In the genomic region with DNA sequence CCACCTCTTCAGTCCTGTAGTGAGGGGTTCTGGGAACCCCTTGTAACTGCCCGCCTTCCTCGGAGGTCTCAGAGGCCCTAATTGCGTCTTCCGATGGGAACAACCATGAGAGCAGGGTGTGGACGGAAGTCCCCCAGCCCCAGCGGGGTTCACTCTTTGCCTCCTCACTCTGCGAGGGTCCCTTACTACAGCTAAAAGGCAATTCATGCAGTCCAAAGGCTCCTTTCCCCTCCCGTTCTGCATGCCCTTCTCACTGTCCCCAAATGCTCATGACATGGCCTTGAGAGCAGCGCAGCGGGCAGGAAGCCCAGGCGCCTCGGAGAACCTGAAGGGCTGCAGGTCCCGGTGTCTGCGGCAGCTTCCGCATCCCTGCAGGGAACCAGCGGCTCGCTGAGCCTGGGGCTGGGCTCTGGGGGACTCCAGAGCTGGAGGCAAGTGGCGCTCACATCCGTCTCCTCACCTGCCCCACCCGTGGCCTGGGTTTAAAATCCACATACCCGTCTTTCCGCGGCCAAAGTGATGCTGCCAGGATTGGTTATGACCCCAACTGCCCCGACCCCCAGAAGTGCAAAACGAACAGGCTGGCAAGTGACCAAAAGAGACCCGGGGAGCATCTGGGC, we compare ENCODE assay signal across 12 cellular contexts. TPM values are rescaled to one million over a fixed set of nuclear protein-coding genes. Genes with fewer than 3 reads are reported as not detected.
DNase-seq lines count a peak whose midpoint lies in the region; ATAC-seq and TF ChIP-seq lines count a peak whose summit lies in the region.
"Had no signal": no experiment of that assay in that cellular context is flagged by ENCODE, and none has a peak within 500 bp of the region (broad histone marks: within the 10 kb centered on the region; RNA-seq: fewer than 3 reads in every experiment).

No MANE protein-coding gene starts in this region.

- no peaks in the 10 kb centered on the region for H3K9me3 ChIP-seq in A673 (ENCODE audit: low read depth, low read length, poor library complexity, severe bottlenecking)
- no peaks in the 10 kb centered on the region for H3K9me3 ChIP-seq in neural cell (ENCODE audit: low read length)

- H3K27me3 ChIP-seq in A673 (replicated peaks; ENCODE audit: insufficient read depth, low read depth, low read length, poor library complexity), result peaks cover 53% of the 10 kb centered on the region
- H3K27me3 ChIP-seq in neural cell (ENCODE audit: insufficient read depth, low read depth, low read length), result peaks cover 62% of the 10 kb centered on the region

- H2AFZ ChIP-seq in neural cell (ENCODE audit: low read depth, low read length), result no peak overlapping the region

- H3K36me3 Mint-ChIP-seq in glutamatergic neuron (ENCODE audit: unreplicated experiment), result peaks cover 5% of the 10 kb centered on the region
- H3K36me3 Mint-ChIP-seq in activated CD4-positive, alpha-beta memory T cell treated with anti-CD3 and anti-CD28 coated beads, Interleukin-2, amount 10 ng/mL, durations not matched to agents 7 days and 5 days (ENCODE audit: low read depth), result no peaks in the 10 kb centered on the region
- H3K36me3 Mint-ChIP-seq: CD8-positive, alpha-beta memory T cell had no signal

- no peaks in the 10 kb centered on the region for H4K20me1 ChIP-seq in neural cell (ENCODE audit: insufficient read depth)

- H3K27ac ChIP-seq in A673 (ENCODE audit: low read depth, low read length, poor library complexity, severe bottlenecking), result no peak overlapping the region
- H3K27ac ChIP-seq in neural cell (ENCODE audit: low read length), result no peak overlapping the region
- H3K27ac ChIP-seq: epithelial cell of prostate had no signal

- CTCF ChIA-PET in A673 (lab: Charles Lee), result no interaction called here
- CTCF ChIA-PET in activated CD4-positive, alpha-beta memory T cell treated with anti-CD3 and anti-CD28 coated beads, Interleukin-2, amount 10 ng/mL, durations not matched to agents 7 days and 5 days (lab: Charles Lee), result no interaction called here

- H3K27me3 Mint-ChIP-seq in glutamatergic neuron (ENCODE audit: unreplicated experiment), result peaks cover 40% of the 10 kb centered on the region
- H3K27me3 Mint-ChIP-seq in activated CD4-positive, alpha-beta memory T cell treated with anti-CD3 and anti-CD28 coated beads, Interleukin-2, amount 10 ng/mL, durations not matched to agents 7 days and 5 days, result peaks cover 71% of the 10 kb centered on the region

- H3K4me3 Mint-ChIP-seq in glutamatergic neuron (ENCODE audit: unreplicated experiment), result peak overlapping the region; percentile 86
- no peak overlapping the region for H3K4me3 Mint-ChIP-seq in activated CD4-positive, alpha-beta memory T cell treated with anti-CD3 and anti-CD28 coated beads, Interleukin-2, amount 10 ng/mL, durations not matched to agents 7 days and 5 days
- H3K4me3 Mint-ChIP-seq: CD8-positive, alpha-beta memory T cell had no signal

- peaks cover 9% of the 10 kb centered on the region for H3K4me1 ChIP-seq in A673 (ENCODE audit: insufficient read depth, low read length, poor library complexity, severe bottlenecking)

- H3K9ac ChIP-seq in neural cell (ENCODE audit: low read length), result no peak overlapping the region

- H3K36me3 ChIP-seq in A673 (ENCODE audit: insufficient read depth, low read length, poor library complexity, severe bottlenecking), result no peaks in the 10 kb centered on the region
- H3K36me3 ChIP-seq in neural cell (ENCODE audit: insufficient read depth, low read length), result no peaks in the 10 kb centered on the region

- H3K4me3 ChIP-seq in A673 (ENCODE audit: low read depth, low read length, poor library complexity, severe bottlenecking) (peak overlapping the region; percentile 1), neural cell (ENCODE audit: low read length) (peak overlapping the region; percentile 70)

- BruUV-seq in A673 (replicated peaks; lab: Mats Ljungman, UMichigan), result no TSS peak

- ATAC-seq in HG03354 (IDR thresholded peaks at IDR 0.05; ENCODE audit: poor library complexity, severe bottlenecking, unreplicated experiment) (no peak), GM19467 (IDR thresholded peaks at IDR 0.05; ENCODE audit: unreplicated experiment) (no peak), HG03280 (IDR thresholded peaks at IDR 0.05; ENCODE audit: unreplicated experiment) (no peak)

- no peak for TF ChIP-seq RAD21 in neural cell (conservative IDR thresholded peaks at IDR 0.05)

- peak overlapping the region; percentile 15 for H3K4me2 ChIP-seq in neural cell (ENCODE audit: low read length)

- no peaks in the 10 kb centered on the region for H3K79me2 ChIP-seq in neural cell (replicated peaks; ENCODE audit: insufficient read depth, low read length)

- no peaks in the 10 kb centered on the region for H3F3A ChIP-seq in neural cell (ENCODE audit: insufficient read depth, low read length, poor library complexity, severe bottlenecking)

- DNase-seq in A673 (ENCODE audit: low spot score) (no peak), NCI-H510A treated with DMSO at 0.1 percent for 48 hours (lab: John Stamatoyannopoulos, UW) (peak; percentile 1), glutamatergic neuron (peak; percentile 42)
- no peak for DNase-seq in activated CD4-positive, alpha-beta memory T cell treated with anti-CD3 and anti-CD28 coated beads, Interleukin-2, amount 10 ng/mL, durations not matched to agents 7 days and 5 days
- DNase-seq: CD8-positive, alpha-beta memory T cell; MM.1S; substantia nigra had no signal

- intact Hi-C loops in A673 (cut with micrococcal nuclease; ENCODE audit: unreplicated experiment), result no loop called here

- H3K9me2 ChIP-seq in neural cell (ENCODE audit: insufficient read depth, low read length), result no peaks in the 10 kb centered on the region

- no peak overlapping the region for H3K27ac Mint-ChIP-seq in glutamatergic neuron (ENCODE audit: unreplicated experiment)
- no peak overlapping the region for H3K27ac Mint-ChIP-seq in activated CD4-positive, alpha-beta memory T cell treated with anti-CD3 and anti-CD28 coated beads, Interleukin-2, amount 10 ng/mL, durations not matched to agents 7 days and 5 days
- H3K27ac Mint-ChIP-seq: CD8-positive, alpha-beta memory T cell had no signal

- no peak for TF ChIP-seq EP300 in neural cell (conservative IDR thresholded peaks at IDR 0.05; ENCODE audit: poor library complexity, severe bottlenecking)

- POLR2A ChIA-PET in A673 (lab: Charles Lee; ENCODE audit: low non-redundant PET), result no interaction called here
- POLR2A ChIA-PET in activated CD4-positive, alpha-beta memory T cell treated with anti-CD3 and anti-CD28 coated beads, Interleukin-2, amount 10 ng/mL, durations not matched to agents 7 days and 5 days (lab: Charles Lee), result no interaction called here

- H3K9me3 Mint-ChIP-seq in glutamatergic neuron (ENCODE audit: unreplicated experiment), result peaks cover 6% of the 10 kb centered on the region
- H3K9me3 Mint-ChIP-seq in activated CD4-positive, alpha-beta memory T cell treated with anti-CD3 and anti-CD28 coated beads, Interleukin-2, amount 10 ng/mL, durations not matched to agents 7 days and 5 days, result no peaks in the 10 kb centered on the region
- H3K9me3 Mint-ChIP-seq: CD8-positive, alpha-beta memory T cell had no signal

- peaks cover 16% of the 10 kb centered on the region for H3K4me1 Mint-ChIP-seq in glutamatergic neuron (ENCODE audit: low read depth, unreplicated experiment)
- H3K4me1 Mint-ChIP-seq in activated CD4-positive, alpha-beta memory T cell treated with anti-CD3 and anti-CD28 coated beads, Interleukin-2, amount 10 ng/mL, durations not matched to agents 7 days and 5 days, result no peaks in the 10 kb centered on the region
- H3K4me1 Mint-ChIP-seq: CD8-positive, alpha-beta memory T cell had no signal

- TF ChIP-seq CTCF in A673 (conservative IDR thresholded peaks at IDR 0.05; ENCODE audit: low read depth, low read length) (no peak), glutamatergic neuron (IDR thresholded peaks at IDR 0.05; ENCODE audit: partially characterized antibody, unreplicated experiment) (no peak), neural cell (IDR thresholded peaks at IDR 0.05; ENCODE audit: poor library complexity, severe bottlenecking) (no peak)

TF ChIP-seq in neural cell, 6 proteins besides CTCF, POLR2A, EP300 and RAD21:
- TF ChIP-seq SMC3 (conservative IDR thresholded peaks at IDR 0.05; ENCODE audit: poor library complexity), result no peak
- TF ChIP-seq REST (IDR thresholded peaks at IDR 0.05; ENCODE audit: borderline replicate concordance), result no peak
- TF ChIP-seq POLR2AphosphoS5 (IDR thresholded peaks at IDR 0.05), result no peak
TF ChIP-seq in neural cell: peak in this region for 0.

RNA-seq across cellular contexts. Expression of gene CIDEA, which starts 0.5 kb away (rescaled TPM):
- total RNA-seq in A673 (2021) (not detected in 2 replicates), glutamatergic neuron (ENCODE audit: unreplicated experiment) (not detected)
- not detected in 2 replicates for polyA plus RNA-seq in neural cell
- not detected in 2 replicates for polyA minus RNA-seq in neural cell
- not detected for total RNA-seq in activated CD4-positive, alpha-beta memory T cell treated with anti-CD3 and anti-CD28 coated beads, Interleukin-2, amount 10 ng/mL, durations not matched to agents 7 days and 5 days
- total RNA-seq: CD8-positive, alpha-beta memory T cell had no signal
- polyA plus RNA-seq: CD8-positive, alpha-beta memory T cell had no signal

RNA-seq across cellular contexts. Expression of gene TUBB6, which starts 54.4 kb away (rescaled TPM):
- total RNA-seq in A673 (2021) (182 and 197 TPM in 2 replicates), glutamatergic neuron (ENCODE audit: unreplicated experiment) (35.6 TPM)
- polyA plus RNA-seq in neural cell, result 3.8 and 6.7 TPM in 2 replicates
- 3.2 and 3.9 TPM in 2 replicates for polyA minus RNA-seq in neural cell
- total RNA-seq in activated CD4-positive, alpha-beta memory T cell treated with anti-CD3 and anti-CD28 coated beads, Interleukin-2, amount 10 ng/mL, durations not matched to agents 7 days and 5 days, result 1 to 10 TPM; 5.7 to 6.5 TPM

Comparison
In these comparisons a context has a peak if more than half of its experiments do, and no peak if none do; other contexts are left out.
1. DNase-seq: peak in NCI-H510A treated with DMSO at 0.1 percent for 48 hours (single experiment) and glutamatergic neuron (single experiment); none in A673 (single experiment) and activated CD4-positive, alpha-beta memory T cell treated with anti-CD3 and anti-CD28 coated beads, Interleukin-2, amount 10 ng/mL, durations not matched to agents 7 days and 5 days (single experiment).